14 cellular contexts compared by ENCODE assay signal in genomic region chr1:234950598-234950997, GRCh38.
DNase-seq lines count a peak whose midpoint lies in the region; ATAC-seq and TF ChIP-seq lines count a peak whose summit lies in the region.
"Had no signal": no experiment of that assay in that cellular context is flagged by ENCODE, and none has a peak within 500 bp of the region (broad histone marks: within the 10 kb centered on the region; RNA-seq: fewer than 3 reads in every experiment).

No MANE protein-coding gene starts in this region.

- H3K4me2 ChIP-seq in mammary epithelial cell (ENCODE audit: insufficient read depth, low read depth, low read length): peak overlapping the region; percentile 49
- H3K4me2 ChIP-seq: GM23338 had no signal

- BruUV-seq in mammary epithelial cell (replicated peaks; lab: Mats Ljungman, UMichigan): no TSS peak

- intact Hi-C loops in mammary epithelial cell (cut with micrococcal nuclease) (no loop called here), breast epithelium (cut with DNase I; ENCODE audit: low total_unique reads) (no loop called here), left colon (cut with DNase I, micrococcal nuclease) (no loop called here)

- dilution Hi-C loops in mammary epithelial cell (cut with HindIII; ENCODE audit: low sequenced_read_pairs): no loop called here

- no peak overlapping the region for H2AFZ ChIP-seq in mammary epithelial cell (ENCODE audit: low read depth, low read length)
- H2AFZ ChIP-seq: GM23338 had no signal

- H3K9ac ChIP-seq in mammary epithelial cell (ENCODE audit: insufficient read depth, low read length): no peak overlapping the region

- H3K36me3 ChIP-seq in mammary epithelial cell (ENCODE audit: insufficient read depth, low read length) (no peaks in the 10 kb centered on the region), breast epithelium (no peaks in the 10 kb centered on the region)

- H3K79me2 ChIP-seq in mammary epithelial cell (ENCODE audit: insufficient read depth, low read length): no peaks in the 10 kb centered on the region

- TF ChIP-seq CTCF in mammary epithelial cell (conservative IDR thresholded peaks at IDR 0.05 in 1 of 2, IDR thresholded peaks at IDR 0.05 in 1 of 2; ENCODE audit: extremely low read depth in 1 of 2, insufficient read depth in 1 of 2, low read depth in 1 of 2, low read length in 2 of 2) (no peak), breast epithelium (IDR thresholded peaks at IDR 0.05) (no peak), RWPE1 (conservative IDR thresholded peaks at IDR 0.05; ENCODE audit: low read depth) (no peak), epithelial cell of esophagus (IDR thresholded peaks at IDR 0.05; ENCODE audit: insufficient read depth, low read depth, low read length, missing control alignments) (no peak)

- H3K4me1 ChIP-seq in mammary epithelial cell (ENCODE audit: insufficient read depth, low read length) (no peaks in the 10 kb centered on the region), breast epithelium (no peaks in the 10 kb centered on the region)

- H3K9me3 ChIP-seq in mammary epithelial cell (replicated peaks; ENCODE audit: insufficient read depth, low read length): peaks cover 7% of the 10 kb centered on the region
- H3K9me3 ChIP-seq in breast epithelium: peaks cover 5 to 7% of the 10 kb centered on the region in 2 donors

- no peak overlapping the region for H3K27ac ChIP-seq in mammary epithelial cell (ENCODE audit: insufficient read depth, low read depth, low read length)
- no peak overlapping the region for H3K27ac ChIP-seq in breast epithelium
- peak overlapping the region; percentile 45; the same call in 1 of the 2 replicates for H3K27ac ChIP-seq in RWPE1

- H3K27me3 ChIP-seq in mammary epithelial cell (ENCODE audit: insufficient read depth, low read length) (no peaks in the 10 kb centered on the region), breast epithelium (no peaks in the 10 kb centered on the region)

- H3K4me3 ChIP-seq in mammary epithelial cell (replicated peaks in 1 of 3; ENCODE audit: insufficient read depth in 1 of 3, low read depth in 2 of 3, low read length in 3 of 3) (no peak overlapping the region), breast epithelium (no peak overlapping the region), epithelial cell of esophagus (ENCODE audit: low read length) (no peak overlapping the region)
- H3K4me3 ChIP-seq: GM23338 had no signal

- CTCF ChIA-PET in mammary epithelial cell (lab: Charles Lee; ENCODE audit: low non-redundant PET): interaction anchor here (0.6 to 0.7 kb wide), 2 partner anchors 10 to 226 kb away, joined by 4 to 7 read pairs; no protein-coding TSS in a partner anchor
- CTCF ChIA-PET in RWPE1 (lab: Yijun Ruan, JAX): interaction anchor here (0.6 kb wide), 1 partner anchor 115 kb away, joined by 5 read pairs; no protein-coding TSS in a partner anchor

- TF ChIP-seq POLR2A in breast epithelium (IDR thresholded peaks at IDR 0.05): no peak

- POLR2A ChIA-PET in RWPE1 (lab: Yijun Ruan, JAX; ENCODE audit: low non-redundant PET): no interaction called here

- DNase-seq in mammary epithelial cell (peak; percentile 43), breast epithelium (ENCODE audit: low spot score in 2 of 2) (no peak), RWPE1 (ENCODE audit: low spot score) (no peak), epithelial cell of esophagus (ENCODE audit: low read depth) (peak; percentile 47), left colon (no peak), NCI-H1694 treated with DMSO at 0.1 percent for 48 hours (lab: John Stamatoyannopoulos, UW) (no peak), HUDEP-2 (lab: John Stamatoyannopoulos, UW; ENCODE audit: unreplicated experiment in 76 of 76) (no peak)
- DNase-seq: C1 segment of cervical spinal cord; Calu3; CD4-positive, alpha-beta T cell; DMS 273 treated with DMSO at 0.1 percent for 48 hours; H9 had no signal

- in situ Hi-C loops in mammary epithelial cell (cut with MboI; ENCODE audit: low sequenced_read_pairs in 2 of 2): no loop called here

- ATAC-seq in left colon (peak; percentile 62), GM19395 (IDR thresholded peaks at IDR 0.05; ENCODE audit: unreplicated experiment) (no peak)
- ATAC-seq: GM23338 had no signal

- no peaks in the 10 kb centered on the region for H4K20me1 ChIP-seq in mammary epithelial cell (ENCODE audit: insufficient read depth, low read length)

Comparison
In these comparisons a context has a peak if more than half of its experiments do, and no peak if none do; other contexts are left out.
1. DNase-seq: peak in mammary epithelial cell (single experiment) and epithelial cell of esophagus (single experiment); none in breast epithelium (0 of 2), RWPE1 (single experiment), left colon (0 of 2), NCI-H1694 treated with DMSO at 0.1 percent for 48 hours (single experiment) and HUDEP-2 (0 of 76).